In genomic region chr7:6290345-6290744, GRCh38 we compare ENCODE assay signal across 1 cellular context.
TF ChIP-seq lines count a peak whose summit lies in the region.

No MANE protein-coding gene starts in this region.

TF ChIP-seq in HepG2, 621 proteins besides CTCF, POLR2A, EP300 and RAD21:
- no peak for TF ChIP-seq MEIS2 (CRISPR knock-in tag; IDR thresholded peaks at IDR 0.05)
- TF ChIP-seq PBX2 (CRISPR knock-in tag; IDR thresholded peaks at IDR 0.05): no peak
- TF ChIP-seq DNMT1 (CRISPR knock-in tag; IDR thresholded peaks at IDR 0.05): no peak
- no peak for TF ChIP-seq REL (CRISPR knock-in tag; conservative IDR thresholded peaks at IDR 0.05)
- no peak for TF ChIP-seq NONO (IDR thresholded peaks at IDR 0.05)
- no peak for TF ChIP-seq NONO (CRISPR knock-in tag; conservative IDR thresholded peaks at IDR 0.05)
- no peak for TF ChIP-seq HMG20A (CRISPR knock-in tag; IDR thresholded peaks at IDR 0.05; ENCODE audit: borderline replicate concordance)
